ENCODE assay signal across 10 cellular contexts in the genomic region with DNA sequence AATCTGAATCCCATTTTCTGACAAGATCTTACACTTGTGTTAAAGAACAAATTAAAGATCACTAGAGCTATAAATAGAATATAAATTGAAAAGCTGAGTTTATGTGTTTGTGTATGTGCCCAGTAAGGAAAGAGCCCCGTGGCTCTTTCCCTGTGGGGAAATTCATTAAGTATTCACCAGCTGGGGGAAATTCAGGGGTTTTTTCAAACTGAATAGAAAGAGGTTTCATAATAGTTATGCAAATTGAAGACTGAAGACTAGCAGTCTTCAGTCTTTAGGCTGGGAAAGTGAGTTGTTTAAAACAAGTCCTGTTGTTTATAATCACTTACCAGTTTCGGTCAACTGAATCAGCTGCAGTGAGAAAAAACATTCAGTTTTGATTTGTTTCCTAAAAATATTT.
DNase-seq lines count a peak whose midpoint lies in the region; ATAC-seq lines count a peak whose summit lies in the region.
"Had no signal": no experiment of that assay in that cellular context is flagged by ENCODE, and none has a peak within 500 bp of the region (broad histone marks: within the 10 kb centered on the region; RNA-seq: fewer than 3 reads in every experiment).

No MANE protein-coding gene starts in this region.

- DNase-seq in germinal center (ENCODE audit: low spot score) (peak; percentile 52), NCI-H446 treated with DMSO at 0.1 percent for 48 hours (lab: John Stamatoyannopoulos, UW) (no peak), SHP77 treated with DMSO at 0.1 percent for 48 hours (lab: John Stamatoyannopoulos, UW) (no peak), activated T-cell treated with anti-CD3 and anti-CD28 coated beads for 4 hours (no peak)
- DNase-seq: lower lobe of right lung, NCI-H1417 treated with DMSO at 0.1 percent for 48 hours, thyroid gland had no signal

- ATAC-seq in GM18873 (IDR thresholded peaks at IDR 0.05; ENCODE audit: low FRiP score, unreplicated experiment) (peak; percentile 86), GM21576 (IDR thresholded peaks at IDR 0.05; ENCODE audit: unreplicated experiment) (peak; percentile 78), HG03342 (IDR thresholded peaks at IDR 0.05; ENCODE audit: unreplicated experiment) (peak; percentile 80)
- ATAC-seq: lower lobe of right lung had no signal
